Comparison of ENCODE assay signal across 18 cellular contexts in genomic region chr12:2432856-2433255, GRCh38.
"Had no signal": no experiment of that assay in that cellular context is flagged by ENCODE, and none has a peak within 500 bp of the region (broad histone marks: within the 10 kb centered on the region; RNA-seq: fewer than 3 reads in every experiment).

No MANE protein-coding gene starts in this region.

- H3K27ac ChIP-seq: coronary artery, foreskin keratinocyte, left lung, lower lobe of right lung, neutrophil, psoas muscle, suprapubic skin, upper lobe of right lung had no signal

- ATAC-seq: foreskin keratinocyte; left lung; lower lobe of right lung; naive thymus-derived CD4-positive, alpha-beta T cell; psoas muscle; upper lobe of right lung had no signal

- DNase-seq: effector CD4-positive, alpha-beta T cell; endodermal cell; erythroblast; foreskin keratinocyte; immature natural killer cell; left lung; lower lobe of right lung; naive thymus-derived CD4-positive, alpha-beta T cell; psoas muscle; small intestine; stimulated activated CD4-positive, alpha-beta T cell treated with anti-CD3 and anti-CD28 coated beads, Interleukin-12 subunit alpha, Interleukin-12 subunit beta, amount 100 ng/mL, for 4 hours; stimulated activated CD4-positive, alpha-beta T cell treated with anti-CD3 and anti-CD28 coated beads, Interleukin-2, amount 100 ng/mL, for 48 hours; stimulated activated naive CD4-positive, alpha-beta T cell treated with Interleukin-2 at 50 U/mL for 16 hours; tibial artery; upper lobe of right lung had no signal

- H3K9me3 ChIP-seq: left lung, lower lobe of right lung, neutrophil, psoas muscle, suprapubic skin, tibial artery, upper lobe of right lung had no signal

- H3K4me1 ChIP-seq: foreskin keratinocyte, left lung, lower lobe of right lung, psoas muscle, suprapubic skin, upper lobe of right lung had no signal

- H3K27me3 ChIP-seq: foreskin keratinocyte, left lung, neutrophil, suprapubic skin, tibial artery, upper lobe of right lung had no signal

- H3K4me3 ChIP-seq: coronary artery, left lung, lower lobe of right lung, psoas muscle, suprapubic skin, tibial artery, upper lobe of right lung had no signal

- H3K36me3 ChIP-seq: left lung, lower lobe of right lung, neutrophil, suprapubic skin, tibial artery, upper lobe of right lung had no signal
